8 cellular contexts compared by ENCODE assay signal in genomic region chr1:58895082-58895481, GRCh38.
DNase-seq lines count a peak whose midpoint lies in the region; ATAC-seq and TF ChIP-seq lines count a peak whose summit lies in the region.

No MANE protein-coding gene starts in this region.

- H3K9me3 Mint-ChIP-seq in activated B cell treated with CpG ODN at 0.5 μM for 24 hours (no peaks in the 10 kb centered on the region), nephron progenitor cell (no peaks in the 10 kb centered on the region)

- no peak overlapping the region for H3K4me3 Mint-ChIP-seq in activated B cell treated with CpG ODN at 0.5 μM for 24 hours
- no peak overlapping the region for H3K4me3 Mint-ChIP-seq in nephron progenitor cell

- no peaks in the 10 kb centered on the region for H4K20me1 ChIP-seq in BLaER1 treated with 17β-estradiol and CSF1 and Interleukin-3, amounts not matched to agents 10 nM and 100 nM

- no peaks in the 10 kb centered on the region for H3K9me3 ChIP-seq in BLaER1 treated with 17β-estradiol and CSF1 and Interleukin-3, amounts not matched to agents 10 nM and 100 nM (replicated peaks in 1 of 11)

- H3K27me3 Mint-ChIP-seq in activated B cell treated with CpG ODN at 0.5 μM for 24 hours (no peaks in the 10 kb centered on the region), nephron progenitor cell (ENCODE audit: low read depth, poor library complexity) (no peaks in the 10 kb centered on the region)

- DNase-seq in activated B cell treated with CpG ODN at 0.5 μM for 24 hours (no peak), myocyte (ENCODE audit: low read depth) (peak; percentile 65), nephron progenitor cell (no peak), G401 (ENCODE audit: low spot score) (no peak)

- no peaks in the 10 kb centered on the region for H3K36me3 Mint-ChIP-seq in activated B cell treated with CpG ODN at 0.5 μM for 24 hours (ENCODE audit: low read depth)
- no peaks in the 10 kb centered on the region for H3K36me3 Mint-ChIP-seq in nephron progenitor cell (ENCODE audit: low read depth)

- TF ChIP-seq CTCF in activated B cell treated with CpG ODN at 0.5 μM for 24 hours (IDR thresholded peaks at IDR 0.05) (no peak), nephron progenitor cell (IDR thresholded peaks at IDR 0.05) (no peak)

- CTCF ChIA-PET in activated B cell treated with CpG ODN at 0.5 μM for 24 hours (lab: Charles Lee), result no interaction called here

- in situ Hi-C loops in G401 (cut with HindIII; ENCODE audit: low sequenced_read_pairs), result no loop called here

- H3K4me2 ChIP-seq in BLaER1 treated with 17β-estradiol and CSF1 and Interleukin-3, amounts not matched to agents 10 nM and 100 nM, result peak overlapping the region; percentile 58 to 97 (median 80)

- intact Hi-C loops in activated B cell treated with CpG ODN at 0.5 μM for 24 hours (cut with micrococcal nuclease), result no loop called here

- peaks cover 21 to 99% (median 44%) of the 10 kb centered on the region in 10 experiments for H3K4me1 ChIP-seq in BLaER1 treated with 17β-estradiol and CSF1 and Interleukin-3, amounts not matched to agents 10 nM and 100 nM

- POLR2A ChIA-PET in activated B cell treated with CpG ODN at 0.5 μM for 24 hours (lab: Charles Lee), result no interaction called here

- no peaks in the 10 kb centered on the region; a peak in 1 of 22 replicates for H3K27me3 ChIP-seq in BLaER1 treated with 17β-estradiol and CSF1 and Interleukin-3, amounts not matched to agents 10 nM and 100 nM

- H3K4me3 ChIP-seq in BLaER1 treated with 17β-estradiol and CSF1 and Interleukin-3, amounts not matched to agents 10 nM and 100 nM, result peak overlapping the region in 2 of 10 experiments; percentile 21 to 46; a peak in 2 of 20 replicates

- peak overlapping the region in 4 of 11 experiments; percentile 16 to 51 (median 41); a peak in 7 of 22 replicates for H3K9ac ChIP-seq in BLaER1 treated with 17β-estradiol and CSF1 and Interleukin-3, amounts not matched to agents 10 nM and 100 nM

- ATAC-seq in GM19463 (IDR thresholded peaks at IDR 0.05; ENCODE audit: unreplicated experiment) (peak; percentile 68), activated B cell treated with CpG ODN at 0.5 μM for 24 hours (ENCODE audit: low read depth) (no peak), GM18505 (IDR thresholded peaks at IDR 0.05; ENCODE audit: unreplicated experiment) (no peak), HG02642 (IDR thresholded peaks at IDR 0.05; ENCODE audit: poor library complexity, unreplicated experiment) (no peak)

- H3K27ac Mint-ChIP-seq in activated B cell treated with CpG ODN at 0.5 μM for 24 hours (peak overlapping the region; percentile 51), nephron progenitor cell (no peak overlapping the region)

- H3K36me3 ChIP-seq in BLaER1 treated with 17β-estradiol and CSF1 and Interleukin-3, amounts not matched to agents 10 nM and 100 nM, result no peaks in the 10 kb centered on the region

- H3K27ac ChIP-seq in BLaER1 treated with 17β-estradiol and CSF1 and Interleukin-3, amounts not matched to agents 10 nM and 100 nM, result peak overlapping the region in 5 of 11 experiments; percentile 33 to 71 (median 59); a peak in 9 of 22 replicates

- H3K4me1 Mint-ChIP-seq in activated B cell treated with CpG ODN at 0.5 μM for 24 hours (peaks cover 13% of the 10 kb centered on the region), nephron progenitor cell (peaks cover 66% of the 10 kb centered on the region)

- TF ChIP-seq POLR2A in GM18505 (IDR thresholded peaks at IDR 0.05; ENCODE audit: borderline replicate concordance, extremely low read depth, insufficient read depth, insufficient read length), result no peak
